In genomic region chr17:55527520-55528118, GRCh38 we compare ENCODE assay signal across 9 cellular contexts. TPM values are rescaled to one million over a fixed set of nuclear protein-coding genes. Genes with fewer than 3 reads are reported as not detected.
DNase-seq lines count a peak whose midpoint lies in the region; ATAC-seq and TF ChIP-seq lines count a peak whose summit lies in the region.
"Had no signal": no experiment of that assay in that cellular context is flagged by ENCODE, and none has a peak within 500 bp of the region (broad histone marks: within the 10 kb centered on the region; RNA-seq: fewer than 3 reads in every experiment).

No MANE protein-coding gene starts in this region.

- no peaks in the 10 kb centered on the region for H3K27me3 Mint-ChIP-seq in progenitor cell of endocrine pancreas

- H3K4me1 ChIP-seq in suprapubic skin, result no peaks in the 10 kb centered on the region

- H3K27ac ChIP-seq in suprapubic skin, result no peak overlapping the region

- TF ChIP-seq RAD21 in Ishikawa (IDR thresholded peaks at IDR 0.05; ENCODE audit: low read depth), result peak; percentile 66

- no peaks in the 10 kb centered on the region for H3K36me3 Mint-ChIP-seq in progenitor cell of endocrine pancreas (ENCODE audit: insufficient read depth)
- H3K36me3 Mint-ChIP-seq: naive B cell had no signal

- WGBS in suprapubic skin, result 64% methylated on average over 5 of the region's 5 CpGs

- TF ChIP-seq CTCF in foreskin fibroblast (IDR thresholded peaks at IDR 0.05; ENCODE audit: low read depth, low read length), result peak; percentile 74
- peak; percentile 72 for TF ChIP-seq CTCF in progenitor cell of endocrine pancreas (IDR thresholded peaks at IDR 0.05; ENCODE audit: unreplicated experiment)
- TF ChIP-seq CTCF in suprapubic skin (IDR thresholded peaks at IDR 0.05), result peak in 1 of 2 donors; percentile 36

- no peaks in the 10 kb centered on the region for H3K36me3 ChIP-seq in suprapubic skin

- TF ChIP-seq EP300 in Ishikawa (IDR thresholded peaks at IDR 0.05; ENCODE audit: borderline replicate concordance) (no peak), suprapubic skin (IDR thresholded peaks at IDR 0.05) (no peak)

- peaks cover 33% of the 10 kb centered on the region for H3K4me1 Mint-ChIP-seq in progenitor cell of endocrine pancreas (ENCODE audit: low read depth)
- H3K4me1 Mint-ChIP-seq: naive B cell had no signal

- no peak for ATAC-seq in GM18909 (IDR thresholded peaks at IDR 0.05; ENCODE audit: poor library complexity, unreplicated experiment)
- no peak for ATAC-seq in HG03097 (IDR thresholded peaks at IDR 0.05; ENCODE audit: low FRiP score, unreplicated experiment)

- no peak for TF ChIP-seq POLR2A in suprapubic skin (IDR thresholded peaks at IDR 0.05)

- H3K9me3 Mint-ChIP-seq in progenitor cell of endocrine pancreas (ENCODE audit: low read depth), result no peaks in the 10 kb centered on the region

- no peak overlapping the region for H3K4me3 Mint-ChIP-seq in progenitor cell of endocrine pancreas (ENCODE audit: low read depth)
- H3K4me3 Mint-ChIP-seq: naive B cell had no signal

- DNase-seq in DMS79 treated with DMSO at 0.1 percent for 48 hours (lab: John Stamatoyannopoulos, UW), result peak; percentile 43
- peak; percentile 6 for DNase-seq in SHP77 treated with DMSO at 0.1 percent for 48 hours (lab: John Stamatoyannopoulos, UW)
- peak; percentile 41 to 80 for DNase-seq in foreskin fibroblast
- DNase-seq in progenitor cell of endocrine pancreas (ENCODE audit: low spot score, unreplicated experiment), result peak; percentile 22
- DNase-seq in suprapubic skin (ENCODE audit: low spot score in 2 of 2), result no peak
- DNase-seq: naive B cell had no signal

- H3K4me3 ChIP-seq in foreskin fibroblast (ENCODE audit: low read depth in 1 of 2, low read length in 2 of 2) (no peak overlapping the region), suprapubic skin (no peak overlapping the region)

- no peaks in the 10 kb centered on the region for H3K9me3 ChIP-seq in suprapubic skin

- no peaks in the 10 kb centered on the region for H3K27me3 ChIP-seq in suprapubic skin

- H3K27ac Mint-ChIP-seq in progenitor cell of endocrine pancreas, result peak overlapping the region; percentile 87
- H3K27ac Mint-ChIP-seq: naive B cell had no signal

TF ChIP-seq in Ishikawa, 13 proteins besides CTCF, POLR2A, EP300 and RAD21:
- TF ChIP-seq CEBPB (IDR thresholded peaks at IDR 0.05) (no peak), TAF1 (IDR thresholded peaks at IDR 0.05; ENCODE audit: low read depth) (no peak), CREB1 (IDR thresholded peaks at IDR 0.05; ENCODE audit: low read depth) (no peak), ZBTB7A (IDR thresholded peaks at IDR 0.05; ENCODE audit: low read depth) (no peak), NFIC (IDR thresholded peaks at IDR 0.05) (no peak), MAX (IDR thresholded peaks at IDR 0.05) (no peak), USF1 (IDR thresholded peaks at IDR 0.05) (no peak), YY1 (IDR thresholded peaks at IDR 0.05; ENCODE audit: low read depth) (no peak), EGR1 (IDR thresholded peaks at IDR 0.05) (no peak), FOXM1 (IDR thresholded peaks at IDR 0.05; ENCODE audit: borderline replicate concordance, low read depth) (no peak), REST (IDR thresholded peaks at IDR 0.05; ENCODE audit: low read depth) (no peak), TCF12 (IDR thresholded peaks at IDR 0.05; ENCODE audit: low read depth) (no peak), TEAD4 (IDR thresholded peaks at IDR 0.05) (no peak)
TF ChIP-seq in Ishikawa: peak in this region for 0.

RNA-seq across cellular contexts. Expression of gene SMIM36, which starts 16.4 kb away (rescaled TPM):
- total RNA-seq in progenitor cell of endocrine pancreas (not detected in 2 replicates), suprapubic skin (not detected)

Comparison
In these comparisons a context has a peak if more than half of its experiments do, and no peak if none do; other contexts are left out.
1. DNase-seq: peak in DMS79 treated with DMSO at 0.1 percent for 48 hours (single experiment), SHP77 treated with DMSO at 0.1 percent for 48 hours (single experiment), foreskin fibroblast (2 of 2) and progenitor cell of endocrine pancreas (single experiment); none in suprapubic skin (0 of 2).